ENCODE assay signal across 15 cellular contexts in genomic region chr13:112768795-112769411, GRCh38.
A peak's percentile ranks its signal among the peaks of the same experiment; 100 is the strongest.
DNase-seq lines count a peak whose midpoint lies in the region; ATAC-seq lines count a peak whose summit lies in the region.
"Had no signal": no experiment of that assay in that cellular context is flagged by ENCODE, and none has a peak within 500 bp of the region (broad histone marks: within the 10 kb centered on the region; RNA-seq: fewer than 3 reads in every experiment).

No MANE protein-coding gene starts in this region.

- DNase-seq in activated CD4-positive, alpha-beta T cell treated with anti-CD3 and anti-CD28 coated beads, Interleukin-2, amount 50 U/mL, for 48 hours = peak; percentile 11 to 15
- no peak for DNase-seq in activated CD4-positive, alpha-beta T cell treated with anti-CD3 and anti-CD28 coated beads, Interleukin-2, amount 50 U/mL, for 4 hours
- DNase-seq in activated T-cell treated with anti-CD3 and anti-CD28 coated beads, Interleukin-2, amount 50 U/mL, for 4 hours = no peak
- DNase-seq in kidney tubule cell (ENCODE audit: low spot score) (peak; percentile 49), NOMO-1 (lab: John Stamatoyannopoulos, UW; ENCODE audit: unreplicated experiment in 2 of 2) (no peak)
- DNase-seq: activated CD4-positive, CD25-positive, alpha-beta regulatory T cell treated with anti-CD3 and anti-CD28 coated beads, Interleukin-2, amount 50 U/mL, for 72 hours; DMS153; endodermal cell; NCI-H446; SJCRH30; stimulated activated CD4-positive, alpha-beta T cell treated with anti-CD3 and anti-CD28 coated beads, Interleukin-4, amount 100 ng/mL, for 1 hour had no signal

- ATAC-seq in activated T-cell treated with anti-CD3 and anti-CD28 coated beads, Interleukin-2, amount 50 U/mL, for 4 hours = peak; percentile 37 to 71
- ATAC-seq in HG03354 (IDR thresholded peaks at IDR 0.05; ENCODE audit: poor library complexity, severe bottlenecking, unreplicated experiment) (no peak), GM21360 (IDR thresholded peaks at IDR 0.05; ENCODE audit: unreplicated experiment) (no peak)

- H3K27ac Mint-ChIP-seq in stimulated activated naive CD8-positive, alpha-beta T cell treated with anti-CD3 and anti-CD28 coated beads, Interleukin-15, Interleukin-2, amounts not matched to agents 100 ng/mL and 50 ng/mL, for 24 hours = peak overlapping the region; percentile 70

- H3K4me1 Mint-ChIP-seq in activated T-cell treated with anti-CD3 and anti-CD28 coated beads, Interleukin-2, amount 50 U/mL, for 4 hours (ENCODE audit: low read depth) = peaks cover 33% of the 10 kb centered on the region
- peaks cover 33% of the 10 kb centered on the region for H3K4me1 Mint-ChIP-seq in stimulated activated naive CD8-positive, alpha-beta T cell treated with anti-CD3 and anti-CD28 coated beads, Interleukin-15, Interleukin-2, amounts not matched to agents 100 ng/mL and 50 ng/mL, for 24 hours (ENCODE audit: low read depth)

- peaks cover 4% of the 10 kb centered on the region for H3K9me3 Mint-ChIP-seq in activated T-cell treated with anti-CD3 and anti-CD28 coated beads, Interleukin-2, amount 50 U/mL, for 4 hours
- H3K9me3 Mint-ChIP-seq in stimulated activated naive CD8-positive, alpha-beta T cell treated with anti-CD3 and anti-CD28 coated beads, Interleukin-15, Interleukin-2, amounts not matched to agents 100 ng/mL and 50 ng/mL, for 24 hours = no peaks in the 10 kb centered on the region
- H3K9me3 Mint-ChIP-seq: endodermal cell, naive B cell had no signal

- no peak overlapping the region for H3K4me3 Mint-ChIP-seq in activated T-cell treated with anti-CD3 and anti-CD28 coated beads, Interleukin-2, amount 50 U/mL, for 4 hours
- no peak overlapping the region for H3K4me3 Mint-ChIP-seq in stimulated activated naive CD8-positive, alpha-beta T cell treated with anti-CD3 and anti-CD28 coated beads, Interleukin-15, Interleukin-2, amounts not matched to agents 100 ng/mL and 50 ng/mL, for 24 hours
- H3K4me3 Mint-ChIP-seq: endodermal cell had no signal

- H3K36me3 Mint-ChIP-seq in activated T-cell treated with anti-CD3 and anti-CD28 coated beads, Interleukin-2, amount 50 U/mL, for 4 hours (ENCODE audit: insufficient read depth) = peaks cover 8% of the 10 kb centered on the region
- H3K36me3 Mint-ChIP-seq in stimulated activated naive CD8-positive, alpha-beta T cell treated with anti-CD3 and anti-CD28 coated beads, Interleukin-15, Interleukin-2, amounts not matched to agents 100 ng/mL and 50 ng/mL, for 24 hours (ENCODE audit: low read depth) = peaks cover 4% of the 10 kb centered on the region
- H3K36me3 Mint-ChIP-seq: naive B cell had no signal

- H3K27me3 Mint-ChIP-seq in activated T-cell treated with anti-CD3 and anti-CD28 coated beads, Interleukin-2, amount 50 U/mL, for 4 hours (ENCODE audit: low read depth) = no peaks in the 10 kb centered on the region
- H3K27me3 Mint-ChIP-seq in stimulated activated naive CD8-positive, alpha-beta T cell treated with anti-CD3 and anti-CD28 coated beads, Interleukin-15, Interleukin-2, amounts not matched to agents 100 ng/mL and 50 ng/mL, for 24 hours = no peaks in the 10 kb centered on the region
- H3K27me3 Mint-ChIP-seq: naive B cell had no signal

Comparison
In these comparisons a context has a peak if more than half of its experiments do, and no peak if none do; other contexts are left out.
1. DNase-seq: peak in activated CD4-positive, alpha-beta T cell treated with anti-CD3 and anti-CD28 coated beads, Interleukin-2, amount 50 U/mL, for 48 hours (2 of 2) and kidney tubule cell (single experiment); none in activated CD4-positive, alpha-beta T cell treated with anti-CD3 and anti-CD28 coated beads, Interleukin-2, amount 50 U/mL, for 4 hours (0 of 2), activated T-cell treated with anti-CD3 and anti-CD28 coated beads, Interleukin-2, amount 50 U/mL, for 4 hours (single experiment) and NOMO-1 (0 of 2).
2. ATAC-seq: peak in activated T-cell treated with anti-CD3 and anti-CD28 coated beads, Interleukin-2, amount 50 U/mL, for 4 hours (2 of 2); none in HG03354 (single experiment) and GM21360 (single experiment).